Comparison of ENCODE assay signal across 7 cellular contexts in genomic region chr16:70453891-70454220, GRCh38.
DNase-seq lines count a peak whose midpoint lies in the region; ATAC-seq lines count a peak whose summit lies in the region.

No MANE protein-coding gene starts in this region.

- DNase-seq in NCI-H82 (lab: John Stamatoyannopoulos, UW) (peak; percentile 80), cortex of kidney (lab: John Stamatoyannopoulos, UW) (no peak)

- peak overlapping the region; percentile 76 to 78 for H3K9ac ChIP-seq in duodenal mucosa (ENCODE audit: low read depth in 1 of 2, low read length in 2 of 2)

- H3K4me1 ChIP-seq in duodenal mucosa (ENCODE audit: control insufficient read depth in 1 of 2, insufficient read depth in 2 of 2, low read length in 2 of 2) (peaks cover 4 to 13% of the 10 kb centered on the region in 2 donors), muscle layer of duodenum (ENCODE audit: control insufficient read depth in 1 of 2, insufficient read depth in 2 of 2, low read length in 2 of 2) (peaks cover 0 to 15% of the 10 kb centered on the region in 2 donors)

- ATAC-seq in GM18907 (IDR thresholded peaks at IDR 0.05; ENCODE audit: unreplicated experiment) (peak; percentile 6), GM21825 (IDR thresholded peaks at IDR 0.05; ENCODE audit: unreplicated experiment) (no peak), HG03378 (IDR thresholded peaks at IDR 0.05; ENCODE audit: unreplicated experiment) (no peak)

- no peaks in the 10 kb centered on the region for H3K9me3 ChIP-seq in duodenal mucosa (ENCODE audit: control insufficient read depth in 1 of 2, low read length in 2 of 2)
- H3K9me3 ChIP-seq in muscle layer of duodenum (ENCODE audit: control insufficient read depth in 1 of 2, low read length in 2 of 2), result no peaks in the 10 kb centered on the region

- no peaks in the 10 kb centered on the region for H3K36me3 ChIP-seq in duodenal mucosa (ENCODE audit: control insufficient read depth in 1 of 2, insufficient read depth in 2 of 2, low read length in 2 of 2)
- no peaks in the 10 kb centered on the region for H3K36me3 ChIP-seq in muscle layer of duodenum (ENCODE audit: control insufficient read depth in 1 of 2, insufficient read depth in 2 of 2, low read length in 2 of 2)

- H3K4me3 ChIP-seq in duodenal mucosa (ENCODE audit: low read depth in 1 of 2, low read length in 2 of 2) (peak overlapping the region; percentile 82 to 85), muscle layer of duodenum (ENCODE audit: low read depth in 1 of 2, low read length in 2 of 2) (peak overlapping the region; percentile 93 to 99)

- no peaks in the 10 kb centered on the region for H3K27me3 ChIP-seq in duodenal mucosa (ENCODE audit: control insufficient read depth in 1 of 2, insufficient read depth in 2 of 2, low read length in 2 of 2)
- H3K27me3 ChIP-seq in muscle layer of duodenum (ENCODE audit: low read depth, low read length), result no peaks in the 10 kb centered on the region

- H3K27ac ChIP-seq in duodenal mucosa (ENCODE audit: low read depth, low read length), result no peak overlapping the region
- peak overlapping the region; percentile 90 for H3K27ac ChIP-seq in muscle layer of duodenum (ENCODE audit: low read length)
